In genomic region chr18:50428531-50429206, GRCh38 we compare ENCODE assay signal across 1 cellular context.
TF ChIP-seq lines count a peak whose summit lies in the region.

No MANE protein-coding gene starts in this region.

TF ChIP-seq in GM12878, 131 proteins besides CTCF, POLR2A, EP300 and RAD21:
- no peak for TF ChIP-seq MLLT1 (IDR thresholded peaks at IDR 0.05)
- TF ChIP-seq PAX8 (IDR thresholded peaks at IDR 0.05) = no peak
- no peak for TF ChIP-seq ATF2 (IDR thresholded peaks at IDR 0.05; ENCODE audit: low read length)
- TF ChIP-seq POU2F2 (IDR thresholded peaks at IDR 0.05; ENCODE audit: borderline replicate concordance, low read depth, low read length) = no peak
- no peak for TF ChIP-seq RFX5 (IDR thresholded peaks at IDR 0.05; ENCODE audit: low read depth, low read length)
- TF ChIP-seq DPF2 (IDR thresholded peaks at IDR 0.05) = no peak
- no peak for TF ChIP-seq ZBTB11 (CRISPR knock-in tag; IDR thresholded peaks at IDR 0.05)
- TF ChIP-seq ZBED1 (IDR thresholded peaks at IDR 0.05; ENCODE audit: borderline replicate concordance) = no peak
- TF ChIP-seq FOXM1 (IDR thresholded peaks at IDR 0.05; ENCODE audit: low read depth, low read length) = no peak
- no peak for TF ChIP-seq TAF1 (IDR thresholded peaks at IDR 0.05; ENCODE audit: borderline replicate concordance, low read depth, low read length)
- no peak for TF ChIP-seq CBX3 (IDR thresholded peaks at IDR 0.05; ENCODE audit: borderline replicate concordance, low read depth)
- TF ChIP-seq SUZ12 (IDR thresholded peaks at IDR 0.05; ENCODE audit: unreplicated experiment) = no peak
- TF ChIP-seq MEF2B (IDR thresholded peaks at IDR 0.05; ENCODE audit: partially characterized antibody, poor library complexity, severe bottlenecking) = no peak
- TF ChIP-seq MTA2 (IDR thresholded peaks at IDR 0.05; ENCODE audit: low read depth) = no peak
- no peak for TF ChIP-seq IKZF1 (conservative IDR thresholded peaks at IDR 0.05)
- TF ChIP-seq MYB (IDR thresholded peaks at IDR 0.05; ENCODE audit: borderline replicate concordance, low read depth, low read length) = no peak
- TF ChIP-seq RCOR1 (conservative IDR thresholded peaks at IDR 0.05; ENCODE audit: low read depth, low read length) = no peak
- no peak for TF ChIP-seq ZZZ3 (IDR thresholded peaks at IDR 0.05; ENCODE audit: control insufficient read depth, insufficient read length, low read depth)
